ENCODE assay signal across 23 cellular contexts in the genomic region with DNA sequence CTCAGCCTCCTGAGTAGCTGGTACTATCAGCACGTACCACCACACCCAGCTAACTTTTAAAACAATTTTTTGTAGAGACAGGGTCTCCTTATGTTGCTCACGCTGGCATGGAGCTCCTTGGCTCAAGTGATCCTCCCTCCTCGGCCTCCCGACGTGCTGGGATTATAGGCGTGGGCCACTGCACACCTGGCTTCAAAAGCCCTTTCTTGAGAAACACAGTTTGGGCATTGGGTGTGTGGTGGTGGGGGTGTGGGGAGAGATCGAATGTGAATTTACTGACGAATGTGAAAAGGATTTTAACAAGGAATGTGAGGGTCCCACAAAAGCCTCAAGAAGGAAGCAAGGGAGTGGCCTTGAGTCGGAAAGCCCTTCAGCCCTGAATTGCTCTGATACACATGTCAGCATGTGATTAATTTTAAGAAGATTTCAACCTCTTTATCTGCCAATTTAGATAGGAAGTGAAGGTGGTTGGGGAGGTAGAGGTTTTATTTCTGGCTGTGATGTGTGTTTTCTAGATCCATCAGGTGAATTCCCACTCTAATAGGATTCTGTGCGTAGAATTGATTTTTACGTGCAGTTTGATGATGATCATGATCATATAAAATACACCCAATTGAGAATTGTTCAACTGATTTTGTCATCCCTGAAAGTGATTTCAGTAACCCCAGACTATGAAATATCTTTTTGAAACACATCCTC. TPM values are rescaled to one million over a fixed set of nuclear protein-coding genes. Genes with fewer than 3 reads are reported as not detected.
DNase-seq lines count a peak whose midpoint lies in the region; ATAC-seq and TF ChIP-seq lines count a peak whose summit lies in the region.
"Had no signal": no experiment of that assay in that cellular context is flagged by ENCODE, and none has a peak within 500 bp of the region (broad histone marks: within the 10 kb centered on the region; RNA-seq: fewer than 3 reads in every experiment).

No MANE protein-coding gene starts in this region.

- H3K36me3 Mint-ChIP-seq in activated CD4-positive, alpha-beta T cell treated with anti-CD3 and anti-CD28 coated beads, Interleukin-2, amount 10 ng/mL, durations not matched to agents 24 days and 14 days (ENCODE audit: low read depth) = peaks cover 43% of the 10 kb centered on the region
- H3K36me3 Mint-ChIP-seq in CD4-positive, alpha-beta memory T cell = peaks cover 24 to 29% of the 10 kb centered on the region in 2 donors
- peaks cover 1% of the 10 kb centered on the region for H3K36me3 Mint-ChIP-seq in activated CD8-positive, alpha-beta T cell treated with anti-CD3 and anti-CD28 coated beads, Interleukin-2, amount 10 ng/mL, durations not matched to agents 7 days and 5 days (ENCODE audit: low read depth)
- peaks cover 13% of the 10 kb centered on the region for H3K36me3 Mint-ChIP-seq in effector memory CD8-positive, alpha-beta T cell (ENCODE audit: insufficient read depth)
- H3K36me3 Mint-ChIP-seq: WTC11 had no signal

- POLR2A ChIA-PET in CD4-positive, alpha-beta memory T cell (lab: Charles Lee; ENCODE audit: partially characterized antibody) = interaction anchor here (0.8 to 8.3 kb wide), 18 partner anchors 9 to 161 kb away, joined by 3 to 60 read pairs (median 7); a partner anchor contains a TSS
- POLR2A ChIA-PET in activated CD8-positive, alpha-beta T cell treated with anti-CD3 and anti-CD28 coated beads, Interleukin-2, amount 10 ng/mL, durations not matched to agents 7 days and 5 days (lab: Charles Lee) = interaction anchor here (0.6 to 0.7 kb wide), 2 partner anchors 47 to 106 kb away, joined by 3 read pairs; no protein-coding TSS in a partner anchor
- POLR2A ChIA-PET in PC-3 (lab: Charles Lee; ENCODE audit: unreplicated experiment) = no interaction called here

- CTCF ChIA-PET in CD4-positive, alpha-beta memory T cell (lab: Charles Lee; ENCODE audit: partially characterized antibody) = interaction anchor here (0.8 to 10.7 kb wide), 7 partner anchors 10 to 115 kb away, joined by 3 to 402 read pairs (median 8); no protein-coding TSS in a partner anchor
- CTCF ChIA-PET in activated CD8-positive, alpha-beta T cell treated with anti-CD3 and anti-CD28 coated beads, Interleukin-2, amount 10 ng/mL, durations not matched to agents 7 days and 5 days (lab: Charles Lee) = interaction anchor here (0.8 to 7.4 kb wide), 7 partner anchors 15 to 420 kb away, joined by 3 to 98 read pairs (median 3); no protein-coding TSS in a partner anchor
- CTCF ChIA-PET in PC-3 (lab: Charles Lee) = no interaction called here

- no peaks in the 10 kb centered on the region for H3K79me2 ChIP-seq in PC-3 (ENCODE audit: low read length)

- no TSS peak for BruUV-seq in PC-3 (replicated peaks; lab: Mats Ljungman, UMichigan)

- no peaks in the 10 kb centered on the region for H3K9me2 ChIP-seq in PC-3 (replicated peaks; ENCODE audit: low read length)

- intact Hi-C loops in activated CD4-positive, alpha-beta T cell treated with anti-CD3 and anti-CD28 coated beads, Interleukin-2, amount 10 ng/mL, durations not matched to agents 24 days and 14 days (cut with micrococcal nuclease) = no loop called here
- intact Hi-C loops in CD4-positive, alpha-beta memory T cell (cut with micrococcal nuclease) = loop anchor here (1.0 kb wide), 1 partner anchor 8 kb away; no protein-coding TSS in a partner anchor
- intact Hi-C loops in PC-3 (cut with micrococcal nuclease) = no loop called here

- H3K27me3 ChIP-seq in CD4-positive, alpha-beta memory T cell (ENCODE audit: insufficient read depth, low read length) = no peaks in the 10 kb centered on the region
- H3K27me3 ChIP-seq in PC-3 (ENCODE audit: low read length) = no peaks in the 10 kb centered on the region
- H3K27me3 ChIP-seq: ascending aorta, esophagus squamous epithelium had no signal

- DNase-seq in activated CD4-positive, alpha-beta T cell treated with anti-CD3 and anti-CD28 coated beads, Interleukin-2, amount 10 ng/mL, durations not matched to agents 24 days and 14 days = no peak
- DNase-seq in activated CD4-positive, alpha-beta T cell treated with anti-CD3 and anti-CD28 coated beads, Interleukin-2, amount 50 U/mL, for 4 hours = no peak
- peak; percentile 27 to 62 (median 45) for DNase-seq in CD4-positive, alpha-beta memory T cell
- DNase-seq in activated CD8-positive, alpha-beta T cell treated with anti-CD3 and anti-CD28 coated beads, Interleukin-2, amount 10 ng/mL, durations not matched to agents 7 days and 5 days = no peak
- no peak for DNase-seq in effector memory CD8-positive, alpha-beta T cell
- no peak for DNase-seq in NCI-H510A treated with DMSO at 0.1 percent for 48 hours (lab: John Stamatoyannopoulos, UW)
- DNase-seq in PC-3 = no peak
- DNase-seq in T1000 (lab: John Stamatoyannopoulos, UW) = no peak
- DNase-seq: effector CD8-positive, alpha-beta T cell; esophagus squamous epithelium; left cardiac atrium; mesendoderm; NCI-H1417 treated with DMSO at 0.1 percent for 48 hours; NCI-H2171 treated with DMSO at 0.1 percent for 48 hours; NCI-H748 treated with DMSO at 0.1 percent for 48 hours; SIG-M5 had no signal

- no peaks in the 10 kb centered on the region for H3K36me3 ChIP-seq in CD4-positive, alpha-beta memory T cell (ENCODE audit: insufficient read depth, low read length)
- no peaks in the 10 kb centered on the region for H3K36me3 ChIP-seq in PC-3 (ENCODE audit: low read depth, low read length)
- H3K36me3 ChIP-seq: ascending aorta, esophagus squamous epithelium had no signal

- H3K9me3 Mint-ChIP-seq in activated CD4-positive, alpha-beta T cell treated with anti-CD3 and anti-CD28 coated beads, Interleukin-2, amount 10 ng/mL, durations not matched to agents 24 days and 14 days = no peaks in the 10 kb centered on the region
- H3K9me3 Mint-ChIP-seq in CD4-positive, alpha-beta memory T cell = no peaks in the 10 kb centered on the region
- H3K9me3 Mint-ChIP-seq in activated CD8-positive, alpha-beta T cell treated with anti-CD3 and anti-CD28 coated beads, Interleukin-2, amount 10 ng/mL, durations not matched to agents 7 days and 5 days (ENCODE audit: insufficient read depth) = no peaks in the 10 kb centered on the region
- no peaks in the 10 kb centered on the region for H3K9me3 Mint-ChIP-seq in effector memory CD8-positive, alpha-beta T cell
- H3K9me3 Mint-ChIP-seq: H9, WTC11 had no signal

- H3F3A ChIP-seq in PC-3 (ENCODE audit: low read length, unreplicated experiment) = no peaks in the 10 kb centered on the region

- H3K4me3 Mint-ChIP-seq in activated CD4-positive, alpha-beta T cell treated with anti-CD3 and anti-CD28 coated beads, Interleukin-2, amount 10 ng/mL, durations not matched to agents 24 days and 14 days = peak overlapping the region; percentile 88
- peak overlapping the region; percentile 91 to 98 (median 95) for H3K4me3 Mint-ChIP-seq in CD4-positive, alpha-beta memory T cell
- peak overlapping the region; percentile 34 for H3K4me3 Mint-ChIP-seq in activated CD8-positive, alpha-beta T cell treated with anti-CD3 and anti-CD28 coated beads, Interleukin-2, amount 10 ng/mL, durations not matched to agents 7 days and 5 days
- H3K4me3 Mint-ChIP-seq in effector memory CD8-positive, alpha-beta T cell = peak overlapping the region; percentile 75 to 82
- H3K4me3 Mint-ChIP-seq: H9, nephron, WTC11 had no signal

- H4K20me1 ChIP-seq in PC-3 (ENCODE audit: low read length) = no peaks in the 10 kb centered on the region

- peak overlapping the region; percentile 94 for H3K27ac Mint-ChIP-seq in activated CD4-positive, alpha-beta T cell treated with anti-CD3 and anti-CD28 coated beads, Interleukin-2, amount 10 ng/mL, durations not matched to agents 24 days and 14 days
- H3K27ac Mint-ChIP-seq in CD4-positive, alpha-beta memory T cell = peak overlapping the region; percentile 95 to 99 (median 97)
- H3K27ac Mint-ChIP-seq in activated CD8-positive, alpha-beta T cell treated with anti-CD3 and anti-CD28 coated beads, Interleukin-2, amount 10 ng/mL, durations not matched to agents 7 days and 5 days = peak overlapping the region; percentile 61
- peak overlapping the region; percentile 82 to 84 for H3K27ac Mint-ChIP-seq in effector memory CD8-positive, alpha-beta T cell
- H3K27ac Mint-ChIP-seq: nephron, WTC11 had no signal

- no peaks in the 10 kb centered on the region for H3K27me3 Mint-ChIP-seq in activated CD4-positive, alpha-beta T cell treated with anti-CD3 and anti-CD28 coated beads, Interleukin-2, amount 10 ng/mL, durations not matched to agents 24 days and 14 days
- H3K27me3 Mint-ChIP-seq in CD4-positive, alpha-beta memory T cell = no peaks in the 10 kb centered on the region
- no peaks in the 10 kb centered on the region for H3K27me3 Mint-ChIP-seq in activated CD8-positive, alpha-beta T cell treated with anti-CD3 and anti-CD28 coated beads, Interleukin-2, amount 10 ng/mL, durations not matched to agents 7 days and 5 days (ENCODE audit: low read depth)
- H3K27me3 Mint-ChIP-seq in effector memory CD8-positive, alpha-beta T cell = no peaks in the 10 kb centered on the region

- H3K4me1 ChIP-seq in CD4-positive, alpha-beta memory T cell (ENCODE audit: insufficient read depth, low read length) = peaks cover 72% of the 10 kb centered on the region
- H3K4me1 ChIP-seq in PC-3 (ENCODE audit: insufficient read depth, low read length) = no peaks in the 10 kb centered on the region
- H3K4me1 ChIP-seq: ascending aorta, esophagus squamous epithelium had no signal

- no peak for ATAC-seq in activated CD8-positive, alpha-beta T cell treated with anti-CD3 and anti-CD28 coated beads, Interleukin-2, amount 10 ng/mL, durations not matched to agents 7 days and 5 days
- no peak for ATAC-seq in effector memory CD8-positive, alpha-beta T cell (replicated peaks)
- ATAC-seq in PC-3 = no peak
- ATAC-seq: left cardiac atrium, WTC11 had no signal

- no peak overlapping the region for H3K4me2 ChIP-seq in PC-3 (ENCODE audit: low read length)

- TF ChIP-seq CTCF in PC-3 (conservative IDR thresholded peaks at IDR 0.05; ENCODE audit: low read depth, low read length) = no peak

- H3K4me1 Mint-ChIP-seq in activated CD4-positive, alpha-beta T cell treated with anti-CD3 and anti-CD28 coated beads, Interleukin-2, amount 10 ng/mL, durations not matched to agents 24 days and 14 days = peaks cover 53% of the 10 kb centered on the region
- peaks cover 38 to 82% (median 59%) of the 10 kb centered on the region in 4 donors for H3K4me1 Mint-ChIP-seq in CD4-positive, alpha-beta memory T cell
- peaks cover 34% of the 10 kb centered on the region for H3K4me1 Mint-ChIP-seq in activated CD8-positive, alpha-beta T cell treated with anti-CD3 and anti-CD28 coated beads, Interleukin-2, amount 10 ng/mL, durations not matched to agents 7 days and 5 days (ENCODE audit: low read depth)
- H3K4me1 Mint-ChIP-seq in effector memory CD8-positive, alpha-beta T cell (ENCODE audit: low read depth in 2 of 2) = peaks cover 13 to 25% of the 10 kb centered on the region in 2 donors
- H3K4me1 Mint-ChIP-seq: WTC11 had no signal

- peak overlapping the region; percentile 79 for H3K27ac ChIP-seq in CD4-positive, alpha-beta memory T cell (ENCODE audit: low read depth, low read length)
- H3K27ac ChIP-seq in PC-3 (ENCODE audit: low read length) = no peak overlapping the region
- H3K27ac ChIP-seq: ascending aorta had no signal

- H3K4me3 ChIP-seq in CD4-positive, alpha-beta memory T cell (ENCODE audit: low read length in 2 of 2) = peak overlapping the region; percentile 59 to 66
- no peak overlapping the region for H3K4me3 ChIP-seq in PC-3 (ENCODE audit: low read length)
- H3K4me3 ChIP-seq: ascending aorta had no signal

- no peaks in the 10 kb centered on the region for H3K9me3 ChIP-seq in CD4-positive, alpha-beta memory T cell (ENCODE audit: control insufficient read depth in 1 of 2, low read length in 2 of 2)
- H3K9me3 ChIP-seq in PC-3 (ENCODE audit: low read length) = no peaks in the 10 kb centered on the region
- H3K9me3 ChIP-seq: ascending aorta, esophagus squamous epithelium had no signal

- H2AFZ ChIP-seq in PC-3 (ENCODE audit: low read length) = no peak overlapping the region

- H3K9ac ChIP-seq in PC-3 (ENCODE audit: low read length) = no peak overlapping the region

RNA-seq across cellular contexts. Expression of a gene that starts 1.1 kb away (rescaled TPM):
- total RNA-seq in activated CD4-positive, alpha-beta T cell treated with anti-CD3 and anti-CD28 coated beads, Interleukin-2, amount 10 ng/mL, durations not matched to agents 24 days and 14 days = 86.6 and 88.9 TPM in 2 replicates
- total RNA-seq in CD4-positive, alpha-beta memory T cell = 100 to 1,000 TPM in 1 of 2 experiments, 10 to 100 TPM in 1; 99.6 to 101 TPM
- polyA plus RNA-seq in CD4-positive, alpha-beta memory T cell = 10 to 100 TPM in 1 of 2 donors, 1 to 10 TPM in 1; 9.9 to 34.7 TPM
- 1 to 10 TPM; 2.9 TPM for total RNA-seq in activated CD8-positive, alpha-beta T cell treated with anti-CD3 and anti-CD28 coated beads, Interleukin-2, amount 10 ng/mL, durations not matched to agents 7 days and 5 days
- 0.29 TPM in 1 of 2 replicates, not detected in the other for total RNA-seq in PC-3 (2014; rRNA removed)
- total RNA-seq: cerebellum, M059J had no signal
- polyA plus RNA-seq: BJ had no signal

Comparison
In these comparisons a context has a peak if more than half of its experiments do, and no peak if none do; other contexts are left out.
1. DNase-seq: peak in CD4-positive, alpha-beta memory T cell (5 of 5); none in activated CD4-positive, alpha-beta T cell treated with anti-CD3 and anti-CD28 coated beads, Interleukin-2, amount 10 ng/mL, durations not matched to agents 24 days and 14 days (single experiment), activated CD4-positive, alpha-beta T cell treated with anti-CD3 and anti-CD28 coated beads, Interleukin-2, amount 50 U/mL, for 4 hours (0 of 2), activated CD8-positive, alpha-beta T cell treated with anti-CD3 and anti-CD28 coated beads, Interleukin-2, amount 10 ng/mL, durations not matched to agents 7 days and 5 days (single experiment), effector memory CD8-positive, alpha-beta T cell (0 of 3), NCI-H510A treated with DMSO at 0.1 percent for 48 hours (single experiment), PC-3 (single experiment) and T1000 (single experiment).
2. H3K4me3 Mint-ChIP-seq: peak in every context shown above with its lines; median percentile 95 in CD4-positive, alpha-beta memory T cell; 88 in activated CD4-positive, alpha-beta T cell treated with anti-CD3 and anti-CD28 coated beads, Interleukin-2, amount 10 ng/mL, durations not matched to agents 24 days and 14 days; 78 in effector memory CD8-positive, alpha-beta T cell; 34 in activated CD8-positive, alpha-beta T cell treated with anti-CD3 and anti-CD28 coated beads, Interleukin-2, amount 10 ng/mL, durations not matched to agents 7 days and 5 days.
3. RNA of a gene that starts 1.1 kb away (total RNA-seq): 99.6 to 101 TPM in CD4-positive, alpha-beta memory T cell and 86.6 to 88.9 TPM in activated CD4-positive, alpha-beta T cell treated with anti-CD3 and anti-CD28 coated beads, Interleukin-2, amount 10 ng/mL, durations not matched to agents 24 days and 14 days; 2.9 TPM in activated CD8-positive, alpha-beta T cell treated with anti-CD3 and anti-CD28 coated beads, Interleukin-2, amount 10 ng/mL, durations not matched to agents 7 days and 5 days and 0.29 TPM in PC-3; every median in the first group is over 10 times any median in the second.
4. Peak in every context shown above with its lines, with median percentiles within 50 percentile points of each other: H3K27ac Mint-ChIP-seq.